Comparison of ENCODE assay signal across 19 cellular contexts in the genomic region with DNA sequence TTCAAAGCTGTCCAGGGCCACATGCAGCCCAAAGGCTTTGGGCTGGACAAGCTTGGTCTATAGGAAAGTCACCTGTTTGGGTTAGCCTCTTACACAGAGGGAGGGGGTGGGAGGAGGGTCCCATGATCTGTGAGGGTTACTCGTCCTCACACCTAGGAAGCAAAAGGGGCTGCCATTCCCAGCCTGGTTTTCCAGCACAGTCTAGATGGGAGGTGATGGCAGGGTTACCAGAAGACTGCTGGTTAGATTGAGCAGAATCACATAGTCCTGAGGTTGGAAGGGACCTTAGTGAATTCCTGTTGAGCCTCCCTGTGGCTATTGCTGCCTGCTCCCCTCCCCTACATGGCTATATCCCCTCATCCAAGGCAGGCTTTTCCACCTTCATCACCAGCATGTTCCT.
A peak's percentile ranks its signal among the peaks of the same experiment; 100 is the strongest.
DNase-seq lines count a peak whose midpoint lies in the region; ATAC-seq and TF ChIP-seq lines count a peak whose summit lies in the region.
"Had no signal": no experiment of that assay in that cellular context is flagged by ENCODE, and none has a peak within 500 bp of the region (broad histone marks: within the 10 kb centered on the region; RNA-seq: fewer than 3 reads in every experiment).

No MANE protein-coding gene starts in this region.

- DNase-seq in cardiac septum (ENCODE audit: low spot score) = peak; percentile 31
- no peak for DNase-seq in left cardiac atrium
- no peak for DNase-seq in glutamatergic neuron
- DNase-seq in sigmoid colon = peak; percentile 24
- no peak for DNase-seq in NCI-H226
- DNase-seq in NCI-H2081 treated with DMSO at 0.1 percent for 48 hours (lab: John Stamatoyannopoulos, UW) = no peak
- DNase-seq: AML-193; Caco-2; Calu3; CD4-positive, alpha-beta T cell; CD8-positive, alpha-beta T cell; DMS79 treated with DMSO at 0.1 percent for 48 hours; GF-D8 had no signal

- peaks cover 17% of the 10 kb centered on the region for H3K4me1 Mint-ChIP-seq in glutamatergic neuron (ENCODE audit: low read depth, unreplicated experiment)

- H3K27ac ChIP-seq in sigmoid colon = no peak overlapping the region
- H3K27ac ChIP-seq: 22Rv1; A549; BLaER1 treated with 17β-estradiol and CSF1 and Interleukin-3, amounts not matched to agents 10 nM and 100 nM; C4-2B had no signal

- peak overlapping the region; percentile 22 for H3K27ac Mint-ChIP-seq in glutamatergic neuron (ENCODE audit: unreplicated experiment)
- H3K27ac Mint-ChIP-seq: B cell; CD4-positive, alpha-beta T cell; CD8-positive, alpha-beta T cell had no signal

- 83 to 87% methylated on average over 1 of the region's 1 CpG for WGBS in sigmoid colon, 2 donors

- TF ChIP-seq POLR2A in sigmoid colon (IDR thresholded peaks at IDR 0.05) = no peak

- H3K27me3 Mint-ChIP-seq in glutamatergic neuron (ENCODE audit: unreplicated experiment) = peaks cover 6% of the 10 kb centered on the region

- peaks cover 14 to 31% (median 23%) of the 10 kb centered on the region in 3 donors for H3K27me3 ChIP-seq in sigmoid colon

- H3K4me3 ChIP-seq in sigmoid colon = no peak overlapping the region
- H3K4me3 ChIP-seq: A549; BLaER1 treated with 17β-estradiol and CSF1 and Interleukin-3, amounts not matched to agents 10 nM and 100 nM had no signal

- no peaks in the 10 kb centered on the region for H3K9me3 ChIP-seq in sigmoid colon
- H3K9me3 ChIP-seq: A549, Caco-2 had no signal

- ATAC-seq in left cardiac atrium = no peak
- no peak for ATAC-seq in HG02798 (IDR thresholded peaks at IDR 0.05; ENCODE audit: poor library complexity, unreplicated experiment)
- ATAC-seq: A549; CD8-positive, alpha-beta T cell had no signal

- TF ChIP-seq EP300 in sigmoid colon (IDR thresholded peaks at IDR 0.05) = no peak

- H3K9me3 Mint-ChIP-seq in glutamatergic neuron (ENCODE audit: unreplicated experiment) = no peaks in the 10 kb centered on the region
- H3K9me3 Mint-ChIP-seq: CD4-positive, alpha-beta T cell; CD8-positive, alpha-beta T cell had no signal

- no peaks in the 10 kb centered on the region for H3K36me3 ChIP-seq in sigmoid colon
- H3K36me3 ChIP-seq: BLaER1 treated with 17β-estradiol and CSF1 and Interleukin-3, amounts not matched to agents 10 nM and 100 nM had no signal

- intact Hi-C loops in cardiac septum (cut with DNase I) (no loop called here), left cardiac atrium (cut with DNase I) (no loop called here), sigmoid colon (cut with DNase I) (no loop called here)

- H3K4me1 ChIP-seq in sigmoid colon = peaks cover 0 to 9% (median 8%) of the 10 kb centered on the region in 4 donors
- H3K4me1 ChIP-seq: A549, Caco-2 had no signal

- no peak for TF ChIP-seq CTCF in glutamatergic neuron (IDR thresholded peaks at IDR 0.05; ENCODE audit: partially characterized antibody, unreplicated experiment)
- no peak for TF ChIP-seq CTCF in sigmoid colon (IDR thresholded peaks at IDR 0.05)

- H3K4me3 Mint-ChIP-seq in glutamatergic neuron (ENCODE audit: unreplicated experiment) = no peak overlapping the region
- H3K4me3 Mint-ChIP-seq: B cell; CD4-positive, alpha-beta T cell; CD8-positive, alpha-beta T cell had no signal

- no peaks in the 10 kb centered on the region for H3K36me3 Mint-ChIP-seq in glutamatergic neuron (ENCODE audit: unreplicated experiment)
- H3K36me3 Mint-ChIP-seq: CD8-positive, alpha-beta T cell had no signal

Comparison
In these comparisons a context has a peak if more than half of its experiments do, and no peak if none do; other contexts are left out.
1. DNase-seq: peak in cardiac septum (single experiment) and sigmoid colon (single experiment); none in left cardiac atrium (single experiment), glutamatergic neuron (single experiment), NCI-H226 (single experiment) and NCI-H2081 treated with DMSO at 0.1 percent for 48 hours (single experiment).